In the genomic region with DNA sequence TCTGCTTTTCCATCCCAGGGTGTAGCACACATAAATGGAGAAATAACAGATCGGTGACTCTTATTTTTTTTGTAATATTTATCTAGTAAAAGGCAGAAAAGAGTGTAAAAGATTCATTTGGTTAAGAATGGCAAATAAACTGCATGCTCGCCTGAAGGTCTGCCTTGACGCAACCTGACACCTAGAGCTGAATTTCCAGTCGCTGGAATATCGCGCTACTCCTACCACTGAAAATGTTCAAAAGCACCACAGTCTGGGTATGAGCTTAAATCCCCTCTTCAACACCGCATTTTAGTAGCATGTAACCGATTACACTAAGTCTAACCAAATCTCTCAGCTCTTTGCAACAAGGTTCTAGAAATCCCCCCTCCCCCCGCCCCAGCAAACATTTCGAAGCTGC, we compare ENCODE assay signal across 15 cellular contexts. TPM values are rescaled to one million over a fixed set of nuclear protein-coding genes. Genes with fewer than 3 reads are reported as not detected.
DNase-seq lines count a peak whose midpoint lies in the region; ATAC-seq and TF ChIP-seq lines count a peak whose summit lies in the region.
"Had no signal": no experiment of that assay in that cellular context is flagged by ENCODE, and none has a peak within 500 bp of the region (broad histone marks: within the 10 kb centered on the region; RNA-seq: fewer than 3 reads in every experiment).

No MANE protein-coding gene starts in this region.

- no peak overlapping the region for H2AFZ ChIP-seq in mesenchymal stem cell (ENCODE audit: low read depth, low read length)

- H3K27ac Mint-ChIP-seq in brain = peak overlapping the region in 4 of 5 experiments; percentile 49 to 92 (median 68)

- H3K79me1 ChIP-seq in mesenchymal stem cell (replicated peaks; ENCODE audit: low read length, poor library complexity, severe bottlenecking) = no peaks in the 10 kb centered on the region

- H3K9me3 ChIP-seq in mesenchymal stem cell (ENCODE audit: control insufficient read depth, low read length) (no peaks in the 10 kb centered on the region), skeletal muscle tissue (ENCODE audit: control insufficient read depth in 3 of 3, low read length in 3 of 3) (no peaks in the 10 kb centered on the region)
- H3K9me3 ChIP-seq: BE2C had no signal

- H3K23ac ChIP-seq in mesenchymal stem cell (ENCODE audit: low read length in 2 of 2) = no peak overlapping the region

- H2BK5ac ChIP-seq in mesenchymal stem cell (ENCODE audit: low read depth, low read length, poor library complexity, severe bottlenecking) = no peak overlapping the region

- no peak overlapping the region for H3K4ac ChIP-seq in mesenchymal stem cell (ENCODE audit: low read depth in 1 of 2, low read length in 2 of 2)

- no peak overlapping the region for H2BK12ac ChIP-seq in mesenchymal stem cell (ENCODE audit: low read length in 2 of 2)

- H3K27ac ChIP-seq in mesenchymal stem cell (ENCODE audit: low read length, poor library complexity, severe bottlenecking) (no peak overlapping the region), skeletal muscle tissue (ENCODE audit: low read depth, low read length) (no peak overlapping the region)

- H3K4me3 ChIP-seq in mesenchymal stem cell (ENCODE audit: insufficient read depth in 1 of 2, low read depth in 1 of 2, low read length in 2 of 2) = no peak overlapping the region
- peak overlapping the region in 2 of 3 donors; percentile 41 to 66 for H3K4me3 ChIP-seq in skeletal muscle tissue (ENCODE audit: low read length in 3 of 3)

- 3% methylated on average over 7 of the region's 10 CpGs for WGBS in mesenchymal stem cell

- H3K36me3 Mint-ChIP-seq in brain = peaks cover 9% of the 10 kb centered on the region

- DNase-seq in HEK293T (ENCODE audit: extremely low spot score) (peak; percentile 8), mesenchymal stem cell (no peak), NCI-H774 (lab: John Stamatoyannopoulos, UW) (no peak), 8988T (no peak)
- DNase-seq: activated CD8-positive, alpha-beta memory T cell treated with anti-CD3 and anti-CD28 coated beads for 24 hours; activated naive CD4-positive, alpha-beta T cell; BE2C; cerebellar nuclear complex; DND-41; NCI-H187 treated with DMSO at 0.1 percent for 48 hours; SHP77 had no signal

- H3K36me3 ChIP-seq in mesenchymal stem cell (ENCODE audit: control insufficient read depth in 1 of 2, insufficient read depth in 2 of 2, low read depth in 1 of 2, low read length in 2 of 2) (no peaks in the 10 kb centered on the region), skeletal muscle tissue (ENCODE audit: control insufficient read depth in 3 of 3, insufficient read depth in 3 of 3, low read length in 3 of 3) (no peaks in the 10 kb centered on the region)
- H3K36me3 ChIP-seq: BE2C had no signal

- TF ChIP-seq CTCF in brain (conservative IDR thresholded peaks at IDR 0.05) = no peak

- no peak overlapping the region for H3K18ac ChIP-seq in mesenchymal stem cell (ENCODE audit: low read depth in 1 of 2, low read length in 2 of 2)

- no peak overlapping the region for H2BK120ac ChIP-seq in mesenchymal stem cell (ENCODE audit: low read depth, low read length)

- H3K4me1 ChIP-seq in mesenchymal stem cell (ENCODE audit: control insufficient read depth, insufficient read depth, low read depth, low read length) = peaks cover 9% of the 10 kb centered on the region
- H3K4me1 ChIP-seq in skeletal muscle tissue (ENCODE audit: control insufficient read depth in 3 of 3, insufficient read depth in 3 of 3, low read length in 3 of 3) = peaks cover 2 to 3% (median 3%) of the 10 kb centered on the region in 3 donors
- H3K4me1 ChIP-seq: BE2C had no signal

- no peak overlapping the region for H4K91ac ChIP-seq in mesenchymal stem cell (ENCODE audit: low read length)

- no peak overlapping the region for H3K14ac ChIP-seq in mesenchymal stem cell (ENCODE audit: low read length in 2 of 2)

- H3K9me3 Mint-ChIP-seq in brain = peaks cover 0 to 4% (median 0%) of the 10 kb centered on the region in 5 experiments

- no peak overlapping the region for H4K8ac ChIP-seq in mesenchymal stem cell (ENCODE audit: low read length)

- no peak overlapping the region for H2BK15ac ChIP-seq in mesenchymal stem cell (ENCODE audit: low read depth, poor library complexity, severe bottlenecking)

- H3K4me3 Mint-ChIP-seq in brain = peak overlapping the region; percentile 87 to 95 (median 87)

- peaks cover 28 to 59% of the 10 kb centered on the region in 2 experiments for H3K27me3 ChIP-seq in mesenchymal stem cell (ENCODE audit: control insufficient read depth in 1 of 2, insufficient read depth in 1 of 2, low read length in 2 of 2)
- H3K27me3 ChIP-seq in skeletal muscle tissue (ENCODE audit: control insufficient read depth in 3 of 3, insufficient read depth in 3 of 3, low read length in 3 of 3) = peaks cover 0 to 5% (median 0%) of the 10 kb centered on the region in 3 donors
- H3K27me3 ChIP-seq: BE2C had no signal

- no peak for ATAC-seq in GM19395 (IDR thresholded peaks at IDR 0.05; ENCODE audit: unreplicated experiment)
- ATAC-seq in GM21737 (IDR thresholded peaks at IDR 0.05; ENCODE audit: unreplicated experiment) = no peak

- CTCF ChIA-PET in HEK293T (lab: Yijun Ruan, JAX) = no interaction called here

- H3K27me3 Mint-ChIP-seq in brain = peaks cover 7% of the 10 kb centered on the region

- no peak overlapping the region for H2AK5ac ChIP-seq in mesenchymal stem cell (ENCODE audit: low read length, severe bottlenecking)

- H3K4me2 ChIP-seq in mesenchymal stem cell (ENCODE audit: low read length, poor library complexity, severe bottlenecking) = peak overlapping the region; percentile 16

- peaks cover 22% of the 10 kb centered on the region for H3K4me1 Mint-ChIP-seq in brain

- POLR2A ChIA-PET in HEK293T (lab: Yijun Ruan, JAX) = no interaction called here

- H3K9ac ChIP-seq in mesenchymal stem cell (ENCODE audit: low read length) = no peak overlapping the region
- H3K9ac ChIP-seq in skeletal muscle tissue (ENCODE audit: low read depth in 1 of 3, low read length in 3 of 3) = no peak overlapping the region

TF ChIP-seq in HEK293T, 16 proteins besides CTCF, POLR2A, EP300 and RAD21:
- no peak for TF ChIP-seq TARDBP (IDR thresholded peaks at IDR 0.05)
- no peak for TF ChIP-seq BHLHE40 (IDR thresholded peaks at IDR 0.05; ENCODE audit: borderline replicate concordance)
- TF ChIP-seq FOXK2 (IDR thresholded peaks at IDR 0.05) = no peak
- no peak for TF ChIP-seq ARNT (IDR thresholded peaks at IDR 0.05)
- TF ChIP-seq SUZ12 (IDR thresholded peaks at IDR 0.05) = no peak
- TF ChIP-seq NFRKB (IDR thresholded peaks at IDR 0.05) = no peak
- TF ChIP-seq CTBP1 (IDR thresholded peaks at IDR 0.05; ENCODE audit: borderline replicate concordance) = no peak
- no peak for TF ChIP-seq LEF1 (IDR thresholded peaks at IDR 0.05; ENCODE audit: borderline replicate concordance)
- no peak for TF ChIP-seq ZNF384 (IDR thresholded peaks at IDR 0.05)
- no peak for TF ChIP-seq FOXM1 (IDR thresholded peaks at IDR 0.05; ENCODE audit: borderline replicate concordance)
- TF ChIP-seq ELF4 (IDR thresholded peaks at IDR 0.05) = no peak
- no peak for TF ChIP-seq HDGF (IDR thresholded peaks at IDR 0.05; ENCODE audit: borderline replicate concordance)
- TF ChIP-seq, protein P1, sequence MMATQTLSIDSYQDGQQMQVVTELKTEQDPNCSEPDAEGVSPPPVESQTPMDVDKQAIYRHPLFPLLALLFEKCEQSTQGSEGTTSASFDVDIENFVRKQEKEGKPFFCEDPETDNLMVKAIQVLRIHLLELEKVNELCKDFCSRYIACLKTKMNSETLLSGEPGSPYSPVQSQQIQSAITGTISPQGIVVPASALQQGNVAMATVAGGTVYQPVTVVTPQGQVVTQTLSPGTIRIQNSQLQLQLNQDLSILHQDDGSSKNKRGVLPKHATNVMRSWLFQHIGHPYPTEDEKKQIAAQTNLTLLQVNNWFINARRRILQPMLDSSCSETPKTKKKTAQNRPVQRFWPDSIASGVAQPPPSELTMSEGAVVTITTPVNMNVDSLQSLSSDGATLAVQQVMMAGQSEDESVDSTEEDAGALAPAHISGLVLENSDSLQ (IDR thresholded peaks at IDR 0.05) = no peak
- no peak for TF ChIP-seq SP1 (IDR thresholded peaks at IDR 0.05)
- TF ChIP-seq L3MBTL2 (conservative IDR thresholded peaks at IDR 0.05) = no peak
- no peak for TF ChIP-seq FOXA1 (IDR thresholded peaks at IDR 0.05)
TF ChIP-seq in HEK293T: peak in this region for 0.

RNA-seq across cellular contexts. Expression of a gene that starts 1.6 kb away (rescaled TPM):
- polyA plus RNA-seq in brain (ENCODE audit: insufficient read depth, low read depth, low replicate concordance) = 5.6 TPM
- polyA plus RNA-seq in mesenchymal stem cell (2013, experiment 1 of 2) = 0.35 TPM
- polyA plus RNA-seq in mesenchymal stem cell (2013, experiment 2 of 2) = 0.49 TPM
- total RNA-seq in skeletal muscle tissue = 48.5 TPM

Comparison
In these comparisons a context has a peak if more than half of its experiments do, and no peak if none do; other contexts are left out.
1. H3K4me3 ChIP-seq: peak in skeletal muscle tissue (2 of 3); none in mesenchymal stem cell (0 of 2).